ENCODE assay signal across 14 cellular contexts in genomic region chr16:18827890-18828289, GRCh38.
"Had no signal": no experiment of that assay in that cellular context is flagged by ENCODE, and none has a peak within 500 bp of the region (broad histone marks: within the 10 kb centered on the region; RNA-seq: fewer than 3 reads in every experiment).

No MANE protein-coding gene starts in this region.

- H3K27me3 ChIP-seq: heart left ventricle had no signal

- H3K9me3 ChIP-seq: heart left ventricle had no signal

- ATAC-seq: activated CD4-positive, CD25-positive, alpha-beta regulatory T cell treated with anti-CD3 and anti-CD28 coated beads, Interleukin-2, amount 50 U/mL, for 24 hours; effector memory CD8-positive, alpha-beta T cell; heart left ventricle; left cardiac atrium; stimulated activated memory B cell treated with anti-CD40 and anti-IgM and Interleukin-4, amounts not matched to agents 10 μg/mL and 1 μg/mL and 100 μg/mL, for 72 hours had no signal

- H3K4me1 ChIP-seq: heart left ventricle had no signal

- H3K4me1 Mint-ChIP-seq: naive B cell; stimulated activated memory B cell treated with anti-CD40 and anti-IgM and Interleukin-4, amounts not matched to agents 10 μg/mL and 1 μg/mL and 100 μg/mL, for 72 hours had no signal

- H3K27me3 Mint-ChIP-seq: effector memory CD8-positive, alpha-beta T cell; naive B cell; stimulated activated memory B cell treated with anti-CD40 and anti-IgM and Interleukin-4, amounts not matched to agents 10 μg/mL and 1 μg/mL and 100 μg/mL, for 72 hours had no signal

- H3K4me3 Mint-ChIP-seq: effector memory CD8-positive, alpha-beta T cell; stimulated activated memory B cell treated with anti-CD40 and anti-IgM and Interleukin-4, amounts not matched to agents 10 μg/mL and 1 μg/mL and 100 μg/mL, for 72 hours had no signal

- H3K27ac Mint-ChIP-seq: naive B cell; stimulated activated memory B cell treated with anti-CD40 and anti-IgM and Interleukin-4, amounts not matched to agents 10 μg/mL and 1 μg/mL and 100 μg/mL, for 72 hours had no signal

- H3K4me3 ChIP-seq: heart left ventricle had no signal

- H3K27ac ChIP-seq: epithelial cell of prostate, heart left ventricle had no signal

- H3K9me3 Mint-ChIP-seq: effector memory CD8-positive, alpha-beta T cell; naive B cell; stimulated activated memory B cell treated with anti-CD40 and anti-IgM and Interleukin-4, amounts not matched to agents 10 μg/mL and 1 μg/mL and 100 μg/mL, for 72 hours had no signal

- DNase-seq: activated gamma-delta T cell treated with Interleukin-2 at 50 U/mL for 16 hours; activated T-cell treated with anti-CD3 and anti-CD28 coated beads, Interleukin-2, amount 50 U/mL, for 1 hour; dermis blood vessel endothelial cell; effector memory CD8-positive, alpha-beta T cell; heart left ventricle; left cardiac atrium; mammary epithelial cell; naive B cell; nucleus accumbens; posterior cingulate gyrus; retina had no signal
